In the genomic region with DNA sequence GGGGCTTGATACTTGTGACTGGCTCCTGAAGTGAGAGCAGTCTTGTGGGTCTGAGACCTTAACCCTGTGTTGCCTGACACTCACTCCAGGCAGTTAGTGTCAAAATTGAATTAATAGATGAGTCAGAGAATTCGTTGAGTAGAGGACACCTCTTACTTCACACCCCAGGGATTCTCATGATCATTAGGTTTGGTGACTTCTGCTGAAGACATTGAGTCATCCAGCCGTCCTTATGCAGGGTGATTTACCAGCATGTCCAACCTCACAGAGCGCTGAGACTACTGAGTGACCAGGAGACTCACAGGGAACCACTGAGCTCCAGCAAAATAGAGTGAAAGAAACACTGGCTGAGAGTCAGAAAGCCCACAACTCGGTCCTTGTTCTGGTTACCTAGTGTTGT, we compare ENCODE assay signal across 1 cellular context.
TF ChIP-seq lines count a peak whose summit lies in the region.

No MANE protein-coding gene starts in this region.

TF ChIP-seq in HCT116, 20 proteins besides CTCF, POLR2A, EP300 and RAD21 (continued from another document):
- TF ChIP-seq EZH2phosphoT487 (IDR thresholded peaks at IDR 0.05; ENCODE audit: borderline replicate concordance) (no peak), TCF7L2 (IDR thresholded peaks at IDR 0.05; ENCODE audit: borderline replicate concordance, extremely low read depth, insufficient read depth, insufficient read length) (no peak)
